ENCODE assay signal across 2 cellular contexts in genomic region chr16:3576211-3576610, GRCh38.
TF ChIP-seq lines count a peak whose summit lies in the region.

No MANE protein-coding gene starts in this region.

TF ChIP-seq in HEK293, 187 proteins besides CTCF, POLR2A, EP300 and RAD21 (continued from another document):
- TF ChIP-seq ZNF639 (tag by site-specific recombination; IDR thresholded peaks at IDR 0.05), result no peak
- no peak for TF ChIP-seq ZNF112 (tag by site-specific recombination; IDR thresholded peaks at IDR 0.05)
- TF ChIP-seq MZF1 (tag by site-specific recombination; IDR thresholded peaks at IDR 0.05; ENCODE audit: borderline replicate concordance), result no peak
- TF ChIP-seq EGR2 (tag by site-specific recombination; IDR thresholded peaks at IDR 0.05; ENCODE audit: low read depth), result peak; percentile 25; the same call in 1 of the 2 replicates
- no peak for TF ChIP-seq ZNF747 (tag by site-specific recombination; IDR thresholded peaks at IDR 0.05)
TF ChIP-seq in HEK293: peak in this region for 1.

TF ChIP-seq in HEK293T, 16 proteins besides CTCF, POLR2A, EP300 and RAD21 (continued from another document):
- no peak for TF ChIP-seq PKNOX1 (IDR thresholded peaks at IDR 0.05)
- TF ChIP-seq FOXA1 (IDR thresholded peaks at IDR 0.05), result no peak
- no peak for TF ChIP-seq BHLHE40 (IDR thresholded peaks at IDR 0.05; ENCODE audit: borderline replicate concordance)
- no peak for TF ChIP-seq ELF4 (IDR thresholded peaks at IDR 0.05)
